In the genomic region with DNA sequence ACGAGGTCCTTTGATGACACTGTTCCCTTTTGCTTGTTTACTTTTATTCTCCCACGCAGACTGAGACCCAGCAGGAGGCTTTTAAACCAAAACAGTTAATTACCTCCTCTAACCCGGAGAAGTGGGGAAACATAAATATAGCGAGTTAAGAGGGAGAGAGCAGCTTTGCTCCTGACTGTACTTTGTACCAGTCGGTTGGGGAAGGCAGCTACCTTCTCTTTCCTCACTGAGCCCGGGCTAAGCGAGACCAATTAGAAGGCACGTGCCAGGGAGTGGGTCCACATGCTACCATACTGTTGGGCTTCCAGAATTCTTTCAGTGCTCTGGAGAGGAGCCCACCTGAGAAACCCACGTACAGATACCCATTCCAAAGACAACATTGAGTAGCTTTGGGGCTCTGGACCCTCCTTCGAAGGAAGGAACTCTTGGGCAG, we compare ENCODE assay signal across 18 cellular contexts.
"Had no signal": no experiment of that assay in that cellular context is flagged by ENCODE, and none has a peak within 500 bp of the region (broad histone marks: within the 10 kb centered on the region; RNA-seq: fewer than 3 reads in every experiment).

No MANE protein-coding gene starts in this region.

- H3K36me3 ChIP-seq: gastrocnemius medialis, heart right ventricle, right atrium auricular region, tibial nerve had no signal

- H3K4me1 ChIP-seq: gastrocnemius medialis, right atrium auricular region, tibial nerve had no signal

- ATAC-seq: activated T-helper 17 cell treated with anti-CD3 and anti-CD28 coated beads, Interleukin-2, amount 50 U/mL, for 72 hours; gastrocnemius medialis; heart right ventricle; left lobe of liver; naive thymus-derived CD8-positive, alpha-beta T cell; stimulated activated effector memory CD8-positive, alpha-beta T cell treated with anti-CD3 and anti-CD28 coated beads, Interleukin-12 subunit alpha, Interleukin-12 subunit beta, amount 100 ng/mL, for 72 hours had no signal

- H3K4me3 ChIP-seq: gastrocnemius medialis, heart right ventricle, right atrium auricular region, smooth muscle cell, tibial nerve had no signal

- DNase-seq: activated CD4-positive, alpha-beta T cell treated with anti-CD3 and anti-CD28 coated beads, Interleukin-2, amount 10 ng/mL, durations not matched to agents 7 days and 5 days; activated CD4-positive, CD25-positive, alpha-beta regulatory T cell; activated naive CD4-positive, alpha-beta T cell treated with anti-CD3 and anti-CD28 coated beads, Interleukin-2, amount 10 ng/mL, durations not matched to agents 7 days and 5 days; activated T-cell treated with anti-CD3 and anti-CD28 coated beads for 4 hours; cortex of kidney; effector memory CD4-positive, alpha-beta T cell; gastrocnemius medialis; heart right ventricle; mammary epithelial cell; naive thymus-derived CD8-positive, alpha-beta T cell; nucleus accumbens had no signal

- H3K27ac ChIP-seq: gastrocnemius medialis, heart right ventricle, right atrium auricular region, tibial nerve had no signal

- FAIRE-seq: islet of Langerhans had no signal

- H3K4me2 ChIP-seq: smooth muscle cell had no signal

- H3K27me3 ChIP-seq: gastrocnemius medialis, heart right ventricle, right atrium auricular region, tibial nerve had no signal

- H3K9me3 ChIP-seq: gastrocnemius medialis, heart right ventricle, right atrium auricular region had no signal
